Comparison of ENCODE assay signal across 9 cellular contexts in genomic region chr1:228734881-228735801, GRCh38. TPM values are rescaled to one million over a fixed set of nuclear protein-coding genes. Genes with fewer than 3 reads are reported as not detected.
DNase-seq lines count a peak whose midpoint lies in the region; ATAC-seq, FAIRE-seq and TF ChIP-seq lines count a peak whose summit lies in the region.
"Had no signal": no experiment of that assay in that cellular context is flagged by ENCODE, and none has a peak within 500 bp of the region (broad histone marks: within the 10 kb centered on the region; RNA-seq: fewer than 3 reads in every experiment).

Gene RHOU, plus strand, starts transcription at chr1:228735479. Its CDS starts 264 bp downstream, at chr1:228735743.

- DNase-seq in DMS 273 (lab: John Stamatoyannopoulos, UW; ENCODE audit: unreplicated experiment), result peak; percentile 88
- DNase-seq in DMS 273 treated with DMSO at 0.1 percent for 48 hours (lab: John Stamatoyannopoulos, UW), result no peak
- peak; percentile 95 for DNase-seq in SK-N-SH
- peak; percentile 7 for DNase-seq in activated naive CD8-positive, alpha-beta T cell treated with anti-CD3 and anti-CD28 coated beads, Interleukin-2, amount 50 U/mL, for 16 hours (ENCODE audit: low read depth, low spot score)
- DNase-seq in cardiac septum (ENCODE audit: low spot score), result peak; percentile 85
- peak; percentile 74 to 94 (median 88) for DNase-seq in pancreas
- DNase-seq in thyroid gland, result peak; percentile 77 to 81

- H3K4me1 Mint-ChIP-seq in IgD-negative memory B cell, result peaks cover 5 to 11% (median 9%) of the 10 kb centered on the region in 3 donors

- WGBS in SK-N-SH (ENCODE audit: low lambda C conversion rate), result 3% methylated on average over 63 of the region's 107 CpGs
- WGBS in pancreas, 2 donors, result 1% methylated on average over 94 to 107 of the region's 107 CpGs
- WGBS in thyroid gland, 2 donors, result 5% methylated on average over 15 to 16 of the region's 107 CpGs

- no peaks in the 10 kb centered on the region for H3F3A ChIP-seq in SK-N-SH (replicated peaks; ENCODE audit: insufficient read depth)

- TF ChIP-seq CTCF in SK-N-SH (IDR thresholded peaks at IDR 0.05), result peak; percentile 54
- TF ChIP-seq CTCF in pancreas (IDR thresholded peaks at IDR 0.05), result peak; percentile 84 to 92 (median 87)
- peak; percentile 43 to 98 (median 93) for TF ChIP-seq CTCF in thyroid gland (IDR thresholded peaks at IDR 0.05)

- H3K4me1 ChIP-seq in SK-N-SH (ENCODE audit: control insufficient read depth in 1 of 2, insufficient read depth in 2 of 2, low read depth in 1 of 2, low read length in 1 of 2) (peaks cover 0 to 14% of the 10 kb centered on the region in 2 experiments; a peak in 2 of 4 replicates), pancreas (peaks cover 2 to 16% (median 15%) of the 10 kb centered on the region in 3 donors), thyroid gland (peaks cover 16 to 31% of the 10 kb centered on the region in 2 donors)

- peak; percentile 89 to 95 (median 92) for ATAC-seq in pancreas

- H3K36me3 Mint-ChIP-seq in IgD-negative memory B cell, result peaks cover under 1% of the 10 kb centered on the region

- intact Hi-C loops in cardiac septum (cut with DNase I), result loop anchor here (2.0 to 10.0 kb wide), 5 partner anchors 107 to 492 kb away; no protein-coding TSS in a partner anchor
- intact Hi-C loops in pancreas (cut with DNase I), result loop anchor here in 2 of 3 donors (5.0 to 10.0 kb wide), 2 partner anchors 420 to 492 kb away; no protein-coding TSS in a partner anchor
- intact Hi-C loops in thyroid gland (cut with DNase I), result loop anchor here (10.0 kb wide), 2 partner anchors 300 to 490 kb away; no protein-coding TSS in a partner anchor

- H3K9me2 ChIP-seq in SK-N-SH, result no peaks in the 10 kb centered on the region

- no peaks in the 10 kb centered on the region for H4K20me1 ChIP-seq in SK-N-SH (ENCODE audit: insufficient read depth)

- peak within 1 kb of the TSS; percentile 84 for H2AFZ ChIP-seq in SK-N-SH (ENCODE audit: low read depth)

- peaks cover 39% of the 10 kb centered on the region for H3K27me3 Mint-ChIP-seq in IgD-negative memory B cell

- peak; percentile 74 to 93 for TF ChIP-seq POLR2A in thyroid gland (IDR thresholded peaks at IDR 0.05)

- TF ChIP-seq RAD21 in SK-N-SH (IDR thresholded peaks at IDR 0.05; ENCODE audit: low read length), result peak; percentile 63

- POLR2A ChIA-PET in SK-N-SH (lab: Yijun Ruan, JAX), result interaction anchor here (1.0 to 1.6 kb wide), 7 partner anchors 103 to 607 kb away, joined by 3 to 4 read pairs (median 3); no protein-coding TSS in a partner anchor

- H3K27me3 ChIP-seq in SK-N-SH (ENCODE audit: insufficient read depth), result peaks cover 8% of the 10 kb centered on the region; the same call in 1 of the 2 replicates
- no peaks in the 10 kb centered on the region for H3K27me3 ChIP-seq in pancreas
- H3K27me3 ChIP-seq in thyroid gland, result no peaks in the 10 kb centered on the region

- peak within 1 kb of the TSS in 1 of 2 experiments; percentile 77; a peak in 2 of 4 replicates for H3K27ac ChIP-seq in SK-N-SH (ENCODE audit: low read depth in 2 of 2, low read length in 1 of 2)
- peak within 1 kb of the TSS; percentile 88 to 96 (median 94) for H3K27ac ChIP-seq in pancreas
- H3K27ac ChIP-seq in thyroid gland, result peak within 1 kb of the TSS; percentile 88 to 96 (median 95)

- H3K79me2 ChIP-seq in SK-N-SH (ENCODE audit: insufficient read depth), result no peaks in the 10 kb centered on the region

- no peak for TF ChIP-seq EP300 in SK-N-SH (IDR thresholded peaks at IDR 0.05; ENCODE audit: borderline replicate concordance in 1 of 2, low read depth in 1 of 2, low read length in 1 of 2)

- no peak for FAIRE-seq in pancreas (lab: Jason Lieb, UNC)
- FAIRE-seq: A204.1 had no signal

- CTCF ChIA-PET in SK-N-SH (lab: Yijun Ruan, JAX), result interaction anchor here (0.6 to 4.1 kb wide), 69 partner anchors 9 to 1479 kb away, joined by 3 to 61 read pairs (median 4); no protein-coding TSS in a partner anchor

- H3K36me3 ChIP-seq in SK-N-SH (replicated peaks in 1 of 2; ENCODE audit: control insufficient read depth in 1 of 2, insufficient read depth in 2 of 2, low read length in 1 of 2) (no peaks in the 10 kb centered on the region), pancreas (no peaks in the 10 kb centered on the region), thyroid gland (no peaks in the 10 kb centered on the region)

- H3K4me3 ChIP-seq in SK-N-SH (ENCODE audit: low read depth in 2 of 2, low read length in 1 of 2) (peak within 1 kb of the TSS; percentile 74 to 76), pancreas (peak within 1 kb of the TSS; percentile 87 to 97 (median 90)), thyroid gland (replicated peaks in 1 of 3) (peak within 1 kb of the TSS; percentile 71 to 75 (median 74))

- H3K9me3 ChIP-seq in SK-N-SH (no peaks in the 10 kb centered on the region), pancreas (no peaks in the 10 kb centered on the region), thyroid gland (no peaks in the 10 kb centered on the region)

- peaks cover 0 to 2% (median 0%) of the 10 kb centered on the region in 3 donors for H3K9me3 Mint-ChIP-seq in IgD-negative memory B cell

- peak within 1 kb of the TSS; percentile 33; the same call in 1 of the 2 replicates for H3K9ac ChIP-seq in SK-N-SH

- peak within 1 kb of the TSS; percentile 68 to 83 (median 78) for H3K4me3 Mint-ChIP-seq in IgD-negative memory B cell

- peak within 1 kb of the TSS in 1 of 3 donors; percentile 4 for H3K27ac Mint-ChIP-seq in IgD-negative memory B cell

- H3K4me2 ChIP-seq in SK-N-SH, result peak within 1 kb of the TSS; percentile 90

TF ChIP-seq in SK-N-SH, 30 proteins besides CTCF, POLR2A, EP300 and RAD21:
- no peak for TF ChIP-seq CHD2 (IDR thresholded peaks at IDR 0.05; ENCODE audit: low read length, partially characterized antibody)
- peak; percentile 72 for TF ChIP-seq SMC3 (IDR thresholded peaks at IDR 0.05; ENCODE audit: low read depth, low read length)
- 0 out of 2 replicates have a peak, but pooled peaks have one; percentile 15 for TF ChIP-seq MAX (IDR thresholded peaks at IDR 0.05; ENCODE audit: low read depth)
- TF ChIP-seq, protein P1, sequence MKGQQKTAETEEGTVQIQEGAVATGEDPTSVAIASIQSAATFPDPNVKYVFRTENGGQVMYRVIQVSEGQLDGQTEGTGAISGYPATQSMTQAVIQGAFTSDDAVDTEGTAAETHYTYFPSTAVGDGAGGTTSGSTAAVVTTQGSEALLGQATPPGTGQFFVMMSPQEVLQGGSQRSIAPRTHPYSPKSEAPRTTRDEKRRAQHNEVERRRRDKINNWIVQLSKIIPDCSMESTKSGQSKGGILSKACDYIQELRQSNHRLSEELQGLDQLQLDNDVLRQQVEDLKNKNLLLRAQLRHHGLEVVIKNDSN (IDR thresholded peaks at IDR 0.05; ENCODE audit: borderline replicate concordance, low read depth), result no peak
- TF ChIP-seq SIN3A (IDR thresholded peaks at IDR 0.05; ENCODE audit: borderline replicate concordance, low read depth, low read length), result no peak
- TF ChIP-seq MXI1 (IDR thresholded peaks at IDR 0.05; ENCODE audit: low read depth, low read length), result peak; percentile 48

RNA-seq across cellular contexts. Expression of gene RHOU, which starts in this region (rescaled TPM):
- not detected for polyA plus RNA-seq in IgD-negative memory B cell
- polyA plus RNA-seq in SK-N-SH (2012; rRNA removed), result 0.36 and 0.44 TPM in 2 replicates
- polyA plus RNA-seq in SK-N-SH (2012; cell fraction: cytosol; rRNA removed), result 0.57 and 0.62 TPM in 2 replicates
- polyA plus RNA-seq in SK-N-SH (2012; cell fraction: nucleus; rRNA removed), result 0.16 and 0.25 TPM in 2 replicates
- total RNA-seq in cardiac septum, result 3.8 TPM
- 10 to 100 TPM in 3 of 6 donors, 1 to 10 TPM in 3; 5.4 to 14.1 (median 9.8) TPM for total RNA-seq in pancreas
- 10 to 100 TPM in 1 of 2 donors, 1 to 10 TPM in 1; 7.8 to 11.4 TPM for polyA plus RNA-seq in pancreas
- total RNA-seq in thyroid gland, result 10 to 100 TPM; 18.5 to 38.4 (median 23.5) TPM

Comparison
In these comparisons a context has a peak if more than half of its experiments do, and no peak if none do; other contexts are left out.
1. Peak in DNase-seq, H3K4me3 ChIP-seq, H3K9ac ChIP-seq and H3K4me2 ChIP-seq in SK-N-SH; RNA of the gene not detected or under 1 TPM.